Comparison of ENCODE assay signal across 1 cellular context in genomic region chr2:171479154-171479814, GRCh38.
A peak's percentile ranks its signal among the peaks of the same experiment; 100 is the strongest.
TF ChIP-seq lines count a peak whose summit lies in the region.

No MANE protein-coding gene starts in this region.

TF ChIP-seq in GM12878, 131 proteins besides CTCF, POLR2A, EP300 and RAD21 (continued from another document):
- TF ChIP-seq KLF5 (IDR thresholded peaks at IDR 0.05; ENCODE audit: partially characterized antibody), result no peak
- no peak; the same call in 1 of the 2 replicates for TF ChIP-seq EED (IDR thresholded peaks at IDR 0.05; ENCODE audit: low read depth)
- TF ChIP-seq IRF5 (IDR thresholded peaks at IDR 0.05; ENCODE audit: borderline replicate concordance), result no peak
- TF ChIP-seq BCL11A (IDR thresholded peaks at IDR 0.05; ENCODE audit: low read depth, low read length), result no peak; the same call in 1 of the 2 replicates
- 0 out of 2 replicates have a peak, but pooled peaks have one; percentile 32 for TF ChIP-seq STAT3 (IDR thresholded peaks at IDR 0.05; ENCODE audit: low read depth, low read length)
- TF ChIP-seq RCOR1 (conservative IDR thresholded peaks at IDR 0.05; ENCODE audit: low read depth, low read length), result no peak
- TF ChIP-seq RBBP5 (conservative IDR thresholded peaks at IDR 0.05), result no peak
- no peak for TF ChIP-seq IKZF2 (IDR thresholded peaks at IDR 0.05)
- TF ChIP-seq CUX1 (IDR thresholded peaks at IDR 0.05; ENCODE audit: insufficient replicate concordance, low read depth, low read length), result no peak
